In the genomic region with DNA sequence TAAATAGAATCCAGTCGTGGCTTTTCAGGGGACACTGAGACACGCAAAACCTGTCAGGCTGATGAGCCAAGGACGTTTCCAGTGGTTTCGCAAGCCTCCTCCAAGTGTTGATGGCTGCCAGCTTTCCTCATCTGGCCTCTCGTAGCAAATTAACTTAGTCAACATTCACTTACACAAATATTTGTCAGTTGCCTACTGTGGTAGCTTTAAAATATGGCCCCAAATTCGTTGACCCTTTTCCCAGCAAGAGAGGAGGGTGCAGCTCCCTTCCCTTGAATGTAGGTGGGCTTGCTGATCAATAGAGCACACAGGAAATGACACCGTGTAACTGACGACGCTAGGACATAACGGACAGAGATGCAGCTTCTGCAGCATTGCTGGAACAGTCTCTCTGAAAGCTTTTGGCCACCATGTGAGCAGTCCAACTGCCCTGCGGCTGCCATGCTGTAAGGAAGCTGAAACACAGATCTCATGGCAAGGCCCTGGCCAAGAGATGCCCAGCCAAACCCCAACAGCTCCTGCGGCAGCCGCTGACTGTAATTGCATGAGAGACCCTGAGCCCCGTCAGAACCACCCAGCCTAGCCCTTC, we compare ENCODE assay signal across 1 cellular context.
A peak's percentile ranks its signal among the peaks of the same experiment; 100 is the strongest.
TF ChIP-seq lines count a peak whose summit lies in the region.

No MANE protein-coding gene starts in this region.

TF ChIP-seq in K562, 482 proteins besides CTCF, POLR2A, EP300 and RAD21 (continued from another document):
- TF ChIP-seq, protein P1, sequence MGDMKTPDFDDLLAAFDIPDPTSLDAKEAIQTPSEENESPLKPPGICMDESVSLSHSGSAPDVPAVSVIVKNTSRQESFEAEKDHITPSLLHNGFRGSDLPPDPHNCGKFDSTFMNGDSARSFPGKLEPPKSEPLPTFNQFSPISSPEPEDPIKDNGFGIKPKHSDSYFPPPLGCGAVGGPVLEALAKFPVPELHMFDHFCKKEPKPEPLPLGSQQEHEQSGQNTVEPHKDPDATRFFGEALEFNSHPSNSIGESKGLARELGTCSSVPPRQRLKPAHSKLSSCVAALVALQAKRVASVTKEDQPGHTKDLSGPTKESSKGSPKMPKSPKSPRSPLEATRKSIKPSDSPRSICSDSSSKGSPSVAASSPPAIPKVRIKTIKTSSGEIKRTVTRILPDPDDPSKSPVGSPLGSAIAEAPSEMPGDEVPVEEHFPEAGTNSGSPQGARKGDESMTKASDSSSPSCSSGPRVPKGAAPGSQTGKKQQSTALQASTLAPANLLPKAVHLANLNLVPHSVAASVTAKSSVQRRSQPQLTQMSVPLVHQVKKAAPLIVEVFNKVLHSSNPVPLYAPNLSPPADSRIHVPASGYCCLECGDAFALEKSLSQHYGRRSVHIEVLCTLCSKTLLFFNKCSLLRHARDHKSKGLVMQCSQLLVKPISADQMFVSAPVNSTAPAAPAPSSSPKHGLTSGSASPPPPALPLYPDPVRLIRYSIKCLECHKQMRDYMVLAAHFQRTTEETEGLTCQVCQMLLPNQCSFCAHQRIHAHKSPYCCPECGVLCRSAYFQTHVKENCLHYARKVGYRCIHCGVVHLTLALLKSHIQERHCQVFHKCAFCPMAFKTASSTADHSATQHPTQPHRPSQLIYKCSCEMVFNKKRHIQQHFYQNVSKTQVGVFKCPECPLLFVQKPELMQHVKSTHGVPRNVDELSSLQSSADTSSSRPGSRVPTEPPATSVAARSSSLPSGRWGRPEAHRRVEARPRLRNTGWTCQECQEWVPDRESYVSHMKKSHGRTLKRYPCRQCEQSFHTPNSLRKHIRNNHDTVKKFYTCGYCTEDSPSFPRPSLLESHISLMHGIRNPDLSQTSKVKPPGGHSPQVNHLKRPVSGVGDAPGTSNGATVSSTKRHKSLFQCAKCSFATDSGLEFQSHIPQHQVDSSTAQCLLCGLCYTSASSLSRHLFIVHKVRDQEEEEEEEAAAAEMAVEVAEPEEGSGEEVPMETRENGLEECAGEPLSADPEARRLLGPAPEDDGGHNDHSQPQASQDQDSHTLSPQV (IDR thresholded peaks at IDR 0.05): peak; percentile 65
- TF ChIP-seq CBX8 (IDR thresholded peaks at IDR 0.05; ENCODE audit: borderline replicate concordance, extremely low read depth, low read depth, low read length, poor library complexity, severe bottlenecking) (no peak), CBX3 (IDR thresholded peaks at IDR 0.05; ENCODE audit: borderline replicate concordance in 1 of 2, low read length in 2 of 2) (0 out of 3 replicates have a peak, but pooled peaks of 1 of the 2 experiments have one; percentile 20), IRF9 (tag; IDR thresholded peaks at IDR 0.05) (no peak), SMAD4 (CRISPR knock-in tag; conservative IDR thresholded peaks at IDR 0.05) (peak; percentile 50), ZNF24 (IDR thresholded peaks at IDR 0.05) (no peak), FOXO4 (CRISPR knock-in tag; IDR thresholded peaks at IDR 0.05) (no peak), E2F3 (CRISPR knock-in tag; IDR thresholded peaks at IDR 0.05) (0 out of 2 replicates have a peak, but pooled peaks have one; percentile 28), DACH1 (IDR thresholded peaks at IDR 0.05; ENCODE audit: partially characterized antibody) (no peak), ZNF316 (IDR thresholded peaks at IDR 0.05) (no peak), PPARD (CRISPR knock-in tag; IDR thresholded peaks at IDR 0.05) (no peak), PKNOX1 (IDR thresholded peaks at IDR 0.05) (peak; percentile 74; the same call in 1 of the 2 replicates), ARID4B (CRISPR knock-in tag; IDR thresholded peaks at IDR 0.05) (0 out of 2 replicates have a peak, but pooled peaks have one; percentile 21), DMBX1 (CRISPR knock-in tag; IDR thresholded peaks at IDR 0.05; ENCODE audit: borderline replicate concordance) (peak; percentile 47; the same call in 1 of the 2 replicates), ZNF408 (CRISPR knock-in tag; IDR thresholded peaks at IDR 0.05; ENCODE audit: low read depth) (no peak), EGR1 (conservative IDR thresholded peaks at IDR 0.05) (no peak), CEBPB (tag; IDR thresholded peaks at IDR 0.05) (peak; percentile 93), NRF1 (conservative IDR thresholded peaks at IDR 0.05 in 1 of 2, IDR thresholded peaks at IDR 0.05 in 1 of 2) (no peak), MNT (conservative IDR thresholded peaks at IDR 0.05) (no peak), TCF3 (CRISPR knock-in tag; IDR thresholded peaks at IDR 0.05) (no peak), ZNF561 (CRISPR knock-in tag; conservative IDR thresholded peaks at IDR 0.05) (no peak), SRSF1 (IDR thresholded peaks at IDR 0.05; ENCODE audit: low read depth, low read length) (no peak), BRCA1 (IDR thresholded peaks at IDR 0.05) (no peak), BRCA1 (CRISPR knock-in tag; IDR thresholded peaks at IDR 0.05) (no peak), ZKSCAN3 (CRISPR knock-in tag; IDR thresholded peaks at IDR 0.05) (no peak)
- TF ChIP-seq, protein P2, sequence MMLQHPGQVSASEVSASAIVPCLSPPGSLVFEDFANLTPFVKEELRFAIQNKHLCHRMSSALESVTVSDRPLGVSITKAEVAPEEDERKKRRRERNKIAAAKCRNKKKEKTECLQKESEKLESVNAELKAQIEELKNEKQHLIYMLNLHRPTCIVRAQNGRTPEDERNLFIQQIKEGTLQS (IDR thresholded peaks at IDR 0.05): peak; percentile 23; the same call in 1 of the 2 replicates
- TF ChIP-seq, protein P2 (CRISPR knock-in tag; conservative IDR thresholded peaks at IDR 0.05): no peak
TF ChIP-seq in K562: peak in this region for 23.
